In the genomic region with DNA sequence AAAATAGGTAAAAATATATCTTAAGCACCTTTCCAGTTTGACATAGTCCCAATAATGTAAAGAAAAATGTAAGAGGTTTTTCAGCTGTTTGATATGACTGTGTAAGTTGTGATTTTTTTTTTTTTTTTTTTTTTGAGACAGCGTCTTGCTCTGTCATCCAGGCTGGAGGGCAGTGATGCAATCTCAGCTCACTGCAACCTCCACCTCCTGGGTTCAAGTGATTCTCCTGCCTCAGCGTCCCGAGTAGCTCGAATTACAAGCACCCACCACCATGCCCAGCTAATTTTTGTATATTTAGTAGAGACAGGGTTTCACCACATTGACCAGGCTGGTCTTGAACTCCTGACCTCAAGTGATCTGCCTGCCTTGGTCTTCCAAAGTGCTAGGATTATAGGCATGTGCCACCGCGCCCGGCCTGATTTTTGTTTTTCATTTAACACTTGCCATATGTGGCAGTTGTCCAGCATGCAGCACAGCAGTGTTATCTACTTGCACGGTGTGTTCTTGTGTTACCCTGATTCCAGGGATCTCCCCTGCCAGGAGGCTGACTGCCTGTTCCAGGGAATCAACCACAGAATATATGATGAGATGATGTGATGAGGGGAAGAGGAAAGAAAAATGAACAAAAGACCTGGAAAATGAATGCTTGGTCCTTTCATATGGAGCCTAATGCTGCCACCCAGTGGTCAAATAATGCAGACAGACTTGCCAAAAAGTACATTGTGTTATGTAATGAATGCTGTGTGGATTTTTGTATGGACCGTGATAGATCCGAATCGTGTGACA, we compare ENCODE assay signal across 1 cellular context.
TF ChIP-seq lines count a peak whose summit lies in the region.

No MANE protein-coding gene starts in this region.

TF ChIP-seq in HEK293, 187 proteins besides CTCF, POLR2A, EP300 and RAD21 (continued from another document and continues in another):
- TF ChIP-seq, protein P1, sequence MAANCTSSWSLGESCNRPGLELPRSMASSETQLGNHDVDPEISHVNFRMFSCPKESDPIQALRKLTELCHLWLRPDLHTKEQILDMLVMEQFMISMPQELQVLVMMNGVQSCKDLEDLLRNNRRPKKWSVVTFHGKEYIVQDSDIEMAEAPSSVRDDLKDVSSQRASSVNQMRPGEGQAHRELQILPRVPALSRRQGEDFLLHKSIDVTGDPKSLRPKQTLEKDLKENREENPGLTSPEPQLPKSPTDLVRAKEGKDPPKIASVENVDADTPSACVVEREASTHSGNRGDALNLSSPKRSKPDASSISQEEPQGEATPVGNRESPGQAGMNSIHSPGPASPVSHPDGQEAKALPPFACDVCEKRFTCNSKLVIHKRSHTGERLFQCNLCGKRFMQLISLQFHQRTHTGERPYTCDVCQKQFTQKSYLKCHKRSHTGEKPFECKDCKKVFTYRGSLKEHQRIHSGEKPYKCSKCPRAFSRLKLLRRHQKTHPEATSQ (tag by site-specific recombination; IDR thresholded peaks at IDR 0.05): no peak
- TF ChIP-seq, protein P2, sequence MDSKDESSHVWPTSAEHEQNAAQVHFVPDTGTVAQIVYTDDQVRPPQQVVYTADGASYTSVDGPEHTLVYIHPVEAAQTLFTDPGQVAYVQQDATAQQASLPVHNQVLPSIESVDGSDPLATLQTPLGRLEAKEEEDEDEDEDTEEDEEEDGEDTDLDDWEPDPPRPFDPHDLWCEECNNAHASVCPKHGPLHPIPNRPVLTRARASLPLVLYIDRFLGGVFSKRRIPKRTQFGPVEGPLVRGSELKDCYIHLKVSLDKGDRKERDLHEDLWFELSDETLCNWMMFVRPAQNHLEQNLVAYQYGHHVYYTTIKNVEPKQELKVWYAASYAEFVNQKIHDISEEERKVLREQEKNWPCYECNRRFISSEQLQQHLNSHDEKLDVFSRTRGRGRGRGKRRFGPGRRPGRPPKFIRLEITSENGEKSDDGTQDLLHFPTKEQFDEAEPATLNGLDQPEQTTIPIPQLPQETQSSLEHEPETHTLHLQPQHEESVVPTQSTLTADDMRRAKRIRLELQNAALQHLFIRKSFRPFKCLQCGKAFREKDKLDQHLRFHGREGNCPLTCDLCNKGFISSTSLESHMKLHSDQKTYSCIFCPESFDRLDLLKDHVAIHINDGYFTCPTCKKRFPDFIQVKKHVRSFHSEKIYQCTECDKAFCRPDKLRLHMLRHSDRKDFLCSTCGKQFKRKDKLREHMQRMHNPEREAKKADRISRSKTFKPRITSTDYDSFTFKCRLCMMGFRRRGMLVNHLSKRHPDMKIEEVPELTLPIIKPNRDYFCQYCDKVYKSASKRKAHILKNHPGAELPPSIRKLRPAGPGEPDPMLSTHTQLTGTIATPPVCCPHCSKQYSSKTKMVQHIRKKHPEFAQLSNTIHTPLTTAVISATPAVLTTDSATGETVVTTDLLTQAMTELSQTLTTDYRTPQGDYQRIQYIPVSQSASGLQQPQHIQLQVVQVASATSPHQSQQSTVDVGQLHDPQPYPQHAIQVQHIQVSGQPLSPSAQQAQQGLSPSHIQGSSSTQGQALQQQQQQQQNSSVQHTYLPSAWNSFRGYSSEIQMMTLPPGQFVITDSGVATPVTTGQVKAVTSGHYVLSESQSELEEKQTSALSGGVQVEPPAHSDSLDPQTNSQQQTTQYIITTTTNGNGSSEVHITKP (tag by site-specific recombination; IDR thresholded peaks at IDR 0.05): peak; percentile 61
- TF ChIP-seq KLF16 (tag by site-specific recombination; IDR thresholded peaks at IDR 0.05) (0 out of 2 replicates have a peak, but pooled peaks have one; percentile 22), SETDB1 (IDR thresholded peaks at IDR 0.05; ENCODE audit: insufficient read length, low read length) (no peak), RBAK (tag by site-specific recombination; IDR thresholded peaks at IDR 0.05) (no peak), ZBTB21 (tag by site-specific recombination; IDR thresholded peaks at IDR 0.05) (peak; percentile 30; the same call in 1 of the 2 replicates), ZNF600 (tag by site-specific recombination; IDR thresholded peaks at IDR 0.05) (no peak), PRDM1 (tag by site-specific recombination; IDR thresholded peaks at IDR 0.05) (peak; percentile 50; the same call in 1 of the 2 replicates), ZNF416 (tag by site-specific recombination; IDR thresholded peaks at IDR 0.05) (no peak), ZNF354C (tag by site-specific recombination; IDR thresholded peaks at IDR 0.05; ENCODE audit: borderline replicate concordance, low read depth) (no peak), ZNF169 (tag by site-specific recombination; IDR thresholded peaks at IDR 0.05) (no peak), ZNF785 (tag by site-specific recombination; IDR thresholded peaks at IDR 0.05) (no peak), ZNF843 (tag by site-specific recombination; IDR thresholded peaks at IDR 0.05) (peak; percentile 21; the same call in 1 of the 2 replicates), ZNF792 (tag by site-specific recombination; IDR thresholded peaks at IDR 0.05) (0 out of 2 replicates have a peak, but pooled peaks have one; percentile 13), ZBTB48 (tag by site-specific recombination; IDR thresholded peaks at IDR 0.05) (peak; percentile 64; the same call in 1 of the 2 replicates), ZSCAN16 (tag by site-specific recombination; IDR thresholded peaks at IDR 0.05) (no peak), ZNF473 (tag by site-specific recombination; IDR thresholded peaks at IDR 0.05) (no peak), ZNF133 (tag by site-specific recombination; IDR thresholded peaks at IDR 0.05) (no peak), ZNF501 (tag by site-specific recombination; IDR thresholded peaks at IDR 0.05) (0 out of 2 replicates have a peak, but pooled peaks have one; percentile 51), ZNF544 (tag by site-specific recombination; IDR thresholded peaks at IDR 0.05) (no peak), ZIC2 (tag by site-specific recombination; IDR thresholded peaks at IDR 0.05) (peak; percentile 76), ZNF660 (tag by site-specific recombination; IDR thresholded peaks at IDR 0.05) (peak; percentile 82; the same call in 1 of the 2 replicates), ZNF585B (tag by site-specific recombination; IDR thresholded peaks at IDR 0.05) (no peak), ZNF654 (tag by site-specific recombination; IDR thresholded peaks at IDR 0.05; ENCODE audit: low read depth) (peak; percentile 96), ZNF157 (tag by site-specific recombination; IDR thresholded peaks at IDR 0.05) (no peak), SP2 (tag by site-specific recombination; IDR thresholded peaks at IDR 0.05) (no peak), ZNF488 (tag by site-specific recombination; IDR thresholded peaks at IDR 0.05) (no peak), PRDM4 (tag by site-specific recombination; IDR thresholded peaks at IDR 0.05) (no peak), HOXA7 (CRISPR knock-in tag; IDR thresholded peaks at IDR 0.05; ENCODE audit: borderline replicate concordance) (no peak), GLIS1 (tag by site-specific recombination; IDR thresholded peaks at IDR 0.05) (peak; percentile 64; the same call in 1 of the 2 replicates), PRDM2 (tag by site-specific recombination; IDR thresholded peaks at IDR 0.05; ENCODE audit: borderline replicate concordance) (no peak), PATZ1 (tag by site-specific recombination; IDR thresholded peaks at IDR 0.05) (peak; percentile 44; the same call in 1 of the 2 replicates), ZNF658 (tag by site-specific recombination; IDR thresholded peaks at IDR 0.05) (no peak), ZSCAN4 (tag by site-specific recombination; IDR thresholded peaks at IDR 0.05) (0 out of 2 replicates have a peak, but pooled peaks have one; percentile 8)
- TF ChIP-seq, protein P3, sequence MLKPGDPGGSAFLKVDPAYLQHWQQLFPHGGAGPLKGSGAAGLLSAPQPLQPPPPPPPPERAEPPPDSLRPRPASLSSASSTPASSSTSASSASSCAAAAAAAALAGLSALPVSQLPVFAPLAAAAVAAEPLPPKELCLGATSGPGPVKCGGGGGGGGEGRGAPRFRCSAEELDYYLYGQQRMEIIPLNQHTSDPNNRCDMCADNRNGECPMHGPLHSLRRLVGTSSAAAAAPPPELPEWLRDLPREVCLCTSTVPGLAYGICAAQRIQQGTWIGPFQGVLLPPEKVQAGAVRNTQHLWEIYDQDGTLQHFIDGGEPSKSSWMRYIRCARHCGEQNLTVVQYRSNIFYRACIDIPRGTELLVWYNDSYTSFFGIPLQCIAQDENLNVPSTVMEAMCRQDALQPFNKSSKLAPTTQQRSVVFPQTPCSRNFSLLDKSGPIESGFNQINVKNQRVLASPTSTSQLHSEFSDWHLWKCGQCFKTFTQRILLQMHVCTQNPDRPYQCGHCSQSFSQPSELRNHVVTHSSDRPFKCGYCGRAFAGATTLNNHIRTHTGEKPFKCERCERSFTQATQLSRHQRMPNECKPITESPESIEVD (tag by site-specific recombination; IDR thresholded peaks at IDR 0.05): no peak
